Comparison of ENCODE assay signal across 25 cellular contexts in the genomic region with DNA sequence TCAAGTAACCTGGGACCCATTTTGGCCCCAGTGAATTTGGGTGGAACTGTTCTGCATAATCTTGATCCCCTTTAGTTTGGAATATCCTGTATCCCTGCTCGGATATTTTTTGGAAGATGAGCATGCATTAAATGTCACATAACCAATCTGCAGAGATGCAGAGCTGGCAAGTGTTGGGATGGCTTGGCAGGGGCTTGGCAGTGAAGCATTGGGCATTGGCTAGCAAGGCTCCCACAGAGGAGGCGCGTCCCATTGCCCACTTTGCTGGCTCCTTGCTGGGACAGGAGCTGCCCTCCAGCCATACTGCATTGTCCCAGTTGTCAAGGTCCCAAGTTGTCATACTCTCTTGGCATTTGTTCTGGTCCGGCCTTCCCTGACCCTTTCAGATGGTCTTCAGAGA.
"Had no signal": no experiment of that assay in that cellular context is flagged by ENCODE, and none has a peak within 500 bp of the region (broad histone marks: within the 10 kb centered on the region; RNA-seq: fewer than 3 reads in every experiment).

No MANE protein-coding gene starts in this region.

- H3K4me1 Mint-ChIP-seq: activated T-helper 17 cell treated with anti-CD3 and anti-CD28 coated beads, Interleukin-2, amount 50 U/mL, for 72 hours had no signal

- H3K27me3 Mint-ChIP-seq: activated naive CD4-positive, alpha-beta T cell treated with anti-CD3 and anti-CD28 coated beads, Interleukin-2, amount 50 U/mL, for 24 hours had no signal

- DNase-seq: activated CD4-positive, alpha-beta T cell treated with anti-CD3 and anti-CD28 coated beads, Interleukin-2, amount 10 ng/mL, durations not matched to agents 24 days and 14 days; activated CD4-positive, alpha-beta T cell treated with anti-CD3 and anti-CD28 coated beads, Interleukin-2, amount 50 U/mL, for 4 hours; activated CD8-positive, alpha-beta T cell treated with anti-CD3 and anti-CD28 coated beads for 36 hours; activated effector memory CD4-positive, alpha-beta T cell treated with anti-CD3 and anti-CD28 coated beads, Interleukin-2, amount 50 U/mL, for 16 hours; activated naive CD4-positive, alpha-beta T cell treated with Interleukin-2 at 50 U/mL for 16 hours; activated naive CD8-positive, alpha-beta T cell treated with anti-CD3 and anti-CD28 coated beads, Interleukin-2, amount 10 ng/mL, durations not matched to agents 7 days and 5 days; activated T-cell treated with anti-CD3 and anti-CD28 coated beads, Interleukin-2, amount 50 U/mL, for 1 hour; activated T-cell treated with anti-CD3 and anti-CD28 coated beads, Interleukin-2, amount 50 U/mL, for 72 hours; NCI-H1092 treated with DMSO at 0.1 percent for 48 hours; NCI-H146; NCI-H2029 treated with DMSO at 0.1 percent for 48 hours; NCI-H2107; NCI-H510A; NCI-H526; NCI-H748 treated with DMSO at 0.1 percent for 48 hours; NK-92 treated with Interleukin-12 subunit alpha and Interleukin-12 subunit beta, amount 100 ng/mL, for 24 hours; PC-3; Peyer's patch; Right ventricle myocardium superior; SJCRH30 had no signal

- H3K27ac ChIP-seq: ascending aorta, KMS-11, Peyer's patch, SJCRH30, SK-N-MC had no signal

- H3K27ac Mint-ChIP-seq: activated CD4-positive, alpha-beta T cell treated with anti-CD3 and anti-CD28 coated beads, Interleukin-2, amount 10 ng/mL, durations not matched to agents 24 days and 14 days; activated CD8-positive, alpha-beta T cell treated with anti-CD3 and anti-CD28 coated beads for 36 hours; activated T-cell treated with anti-CD3 and anti-CD28 coated beads, Interleukin-2, amount 50 U/mL, for 72 hours; activated T-helper 17 cell treated with anti-CD3 and anti-CD28 coated beads, Interleukin-2, amount 50 U/mL, for 72 hours had no signal

- H3K9me3 Mint-ChIP-seq: activated CD4-positive, alpha-beta T cell treated with anti-CD3 and anti-CD28 coated beads, Interleukin-2, amount 10 ng/mL, durations not matched to agents 24 days and 14 days; activated CD8-positive, alpha-beta T cell treated with anti-CD3 and anti-CD28 coated beads for 36 hours; activated naive CD4-positive, alpha-beta T cell treated with anti-CD3 and anti-CD28 coated beads, Interleukin-2, amount 50 U/mL, for 24 hours; activated naive CD8-positive, alpha-beta T cell treated with anti-CD3 and anti-CD28 coated beads, Interleukin-2, amount 10 ng/mL, durations not matched to agents 7 days and 5 days; activated T-cell treated with anti-CD3 and anti-CD28 coated beads, Interleukin-2, amount 50 U/mL, for 72 hours; activated T-helper 17 cell treated with anti-CD3 and anti-CD28 coated beads, Interleukin-2, amount 50 U/mL, for 72 hours had no signal

- ATAC-seq: activated CD8-positive, alpha-beta T cell treated with anti-CD3 and anti-CD28 coated beads for 36 hours; activated T-cell treated with anti-CD3 and anti-CD28 coated beads, Interleukin-2, amount 50 U/mL, for 72 hours; activated T-helper 17 cell treated with anti-CD3 and anti-CD28 coated beads, Interleukin-2, amount 50 U/mL, for 72 hours; PC-3 had no signal

- H3K4me3 Mint-ChIP-seq: activated CD4-positive, alpha-beta T cell treated with anti-CD3 and anti-CD28 coated beads, Interleukin-2, amount 10 ng/mL, durations not matched to agents 24 days and 14 days; activated CD8-positive, alpha-beta T cell treated with anti-CD3 and anti-CD28 coated beads for 36 hours; activated naive CD4-positive, alpha-beta T cell treated with anti-CD3 and anti-CD28 coated beads, Interleukin-2, amount 50 U/mL, for 24 hours; activated T-cell treated with anti-CD3 and anti-CD28 coated beads, Interleukin-2, amount 50 U/mL, for 72 hours; activated T-helper 17 cell treated with anti-CD3 and anti-CD28 coated beads, Interleukin-2, amount 50 U/mL, for 72 hours had no signal

- H3K36me3 Mint-ChIP-seq: activated naive CD4-positive, alpha-beta T cell treated with anti-CD3 and anti-CD28 coated beads, Interleukin-2, amount 50 U/mL, for 24 hours; activated naive CD8-positive, alpha-beta T cell treated with anti-CD3 and anti-CD28 coated beads, Interleukin-2, amount 10 ng/mL, durations not matched to agents 7 days and 5 days had no signal
